Comparison of ENCODE assay signal across 1 cellular context in genomic region chr2:171159326-171160118, GRCh38.
TF ChIP-seq lines count a peak whose summit lies in the region.

No MANE protein-coding gene starts in this region.

TF ChIP-seq in K562, 482 proteins besides CTCF, POLR2A, EP300 and RAD21 (continued from another document and continues in another):
- TF ChIP-seq, protein P1, sequence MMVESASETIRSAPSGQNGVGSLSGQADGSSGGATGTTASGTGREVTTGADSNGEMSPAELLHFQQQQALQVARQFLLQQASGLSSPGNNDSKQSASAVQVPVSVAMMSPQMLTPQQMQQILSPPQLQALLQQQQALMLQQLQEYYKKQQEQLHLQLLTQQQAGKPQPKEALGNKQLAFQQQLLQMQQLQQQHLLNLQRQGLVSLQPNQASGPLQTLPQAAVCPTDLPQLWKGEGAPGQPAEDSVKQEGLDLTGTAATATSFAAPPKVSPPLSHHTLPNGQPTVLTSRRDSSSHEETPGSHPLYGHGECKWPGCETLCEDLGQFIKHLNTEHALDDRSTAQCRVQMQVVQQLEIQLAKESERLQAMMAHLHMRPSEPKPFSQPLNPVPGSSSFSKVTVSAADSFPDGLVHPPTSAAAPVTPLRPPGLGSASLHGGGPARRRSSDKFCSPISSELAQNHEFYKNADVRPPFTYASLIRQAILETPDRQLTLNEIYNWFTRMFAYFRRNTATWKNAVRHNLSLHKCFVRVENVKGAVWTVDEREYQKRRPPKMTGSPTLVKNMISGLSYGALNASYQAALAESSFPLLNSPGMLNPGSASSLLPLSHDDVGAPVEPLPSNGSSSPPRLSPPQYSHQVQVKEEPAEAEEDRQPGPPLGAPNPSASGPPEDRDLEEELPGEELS (CRISPR knock-in tag; IDR thresholded peaks at IDR 0.05; ENCODE audit: borderline replicate concordance), result no peak
- TF ChIP-seq C11orf30 (IDR thresholded peaks at IDR 0.05; ENCODE audit: low read depth), result no peak
- TF ChIP-seq NFIX (CRISPR knock-in tag; IDR thresholded peaks at IDR 0.05; ENCODE audit: low read depth), result no peak
- TF ChIP-seq, protein P2, sequence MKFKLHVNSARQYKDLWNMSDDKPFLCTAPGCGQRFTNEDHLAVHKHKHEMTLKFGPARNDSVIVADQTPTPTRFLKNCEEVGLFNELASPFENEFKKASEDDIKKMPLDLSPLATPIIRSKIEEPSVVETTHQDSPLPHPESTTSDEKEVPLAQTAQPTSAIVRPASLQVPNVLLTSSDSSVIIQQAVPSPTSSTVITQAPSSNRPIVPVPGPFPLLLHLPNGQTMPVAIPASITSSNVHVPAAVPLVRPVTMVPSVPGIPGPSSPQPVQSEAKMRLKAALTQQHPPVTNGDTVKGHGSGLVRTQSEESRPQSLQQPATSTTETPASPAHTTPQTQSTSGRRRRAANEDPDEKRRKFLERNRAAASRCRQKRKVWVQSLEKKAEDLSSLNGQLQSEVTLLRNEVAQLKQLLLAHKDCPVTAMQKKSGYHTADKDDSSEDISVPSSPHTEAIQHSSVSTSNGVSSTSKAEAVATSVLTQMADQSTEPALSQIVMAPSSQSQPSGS (CRISPR knock-in tag; IDR thresholded peaks at IDR 0.05), result no peak
- 0 out of 2 replicates have a peak, but pooled peaks have one; percentile 36 for TF ChIP-seq SIN3B (IDR thresholded peaks at IDR 0.05; ENCODE audit: low read depth)
- TF ChIP-seq ZNF133 (CRISPR knock-in tag; IDR thresholded peaks at IDR 0.05), result no peak
- TF ChIP-seq MAZ (CRISPR knock-in tag; conservative IDR thresholded peaks at IDR 0.05 in 1 of 2, IDR thresholded peaks at IDR 0.05 in 1 of 2), result peak; percentile 35 to 44
- TF ChIP-seq ZFPM2 (CRISPR knock-in tag; IDR thresholded peaks at IDR 0.05), result no peak
- no peak for TF ChIP-seq ZC3H4 (CRISPR knock-in tag; IDR thresholded peaks at IDR 0.05; ENCODE audit: borderline replicate concordance)
- TF ChIP-seq GABPA (tag; conservative IDR thresholded peaks at IDR 0.05; ENCODE audit: low read depth), result no peak
- TF ChIP-seq, protein P3, sequence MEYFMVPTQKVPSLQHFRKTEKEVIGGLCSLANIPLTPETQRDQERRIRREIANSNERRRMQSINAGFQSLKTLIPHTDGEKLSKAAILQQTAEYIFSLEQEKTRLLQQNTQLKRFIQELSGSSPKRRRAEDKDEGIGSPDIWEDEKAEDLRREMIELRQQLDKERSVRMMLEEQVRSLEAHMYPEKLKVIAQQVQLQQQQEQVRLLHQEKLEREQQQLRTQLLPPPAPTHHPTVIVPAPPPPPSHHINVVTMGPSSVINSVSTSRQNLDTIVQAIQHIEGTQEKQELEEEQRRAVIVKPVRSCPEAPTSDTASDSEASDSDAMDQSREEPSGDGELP (CRISPR knock-in tag; IDR thresholded peaks at IDR 0.05; ENCODE audit: borderline replicate concordance), result no peak
- TF ChIP-seq, protein P4, sequence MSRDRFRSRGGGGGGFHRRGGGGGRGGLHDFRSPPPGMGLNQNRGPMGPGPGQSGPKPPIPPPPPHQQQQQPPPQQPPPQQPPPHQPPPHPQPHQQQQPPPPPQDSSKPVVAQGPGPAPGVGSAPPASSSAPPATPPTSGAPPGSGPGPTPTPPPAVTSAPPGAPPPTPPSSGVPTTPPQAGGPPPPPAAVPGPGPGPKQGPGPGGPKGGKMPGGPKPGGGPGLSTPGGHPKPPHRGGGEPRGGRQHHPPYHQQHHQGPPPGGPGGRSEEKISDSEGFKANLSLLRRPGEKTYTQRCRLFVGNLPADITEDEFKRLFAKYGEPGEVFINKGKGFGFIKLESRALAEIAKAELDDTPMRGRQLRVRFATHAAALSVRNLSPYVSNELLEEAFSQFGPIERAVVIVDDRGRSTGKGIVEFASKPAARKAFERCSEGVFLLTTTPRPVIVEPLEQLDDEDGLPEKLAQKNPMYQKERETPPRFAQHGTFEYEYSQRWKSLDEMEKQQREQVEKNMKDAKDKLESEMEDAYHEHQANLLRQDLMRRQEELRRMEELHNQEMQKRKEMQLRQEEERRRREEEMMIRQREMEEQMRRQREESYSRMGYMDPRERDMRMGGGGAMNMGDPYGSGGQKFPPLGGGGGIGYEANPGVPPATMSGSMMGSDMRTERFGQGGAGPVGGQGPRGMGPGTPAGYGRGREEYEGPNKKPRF (IDR thresholded peaks at IDR 0.05; ENCODE audit: low read depth, low read length), result no peak
- TF ChIP-seq PRPF4 (IDR thresholded peaks at IDR 0.05; ENCODE audit: insufficient read depth, low read depth, low read length, poor library complexity, severe bottlenecking), result no peak
- no peak for TF ChIP-seq ZNF785 (CRISPR knock-in tag; IDR thresholded peaks at IDR 0.05)
- TF ChIP-seq MBD1 (CRISPR knock-in tag; IDR thresholded peaks at IDR 0.05), result no peak
- no peak for TF ChIP-seq TAL1 (IDR thresholded peaks at IDR 0.05)
- no peak for TF ChIP-seq HCFC1 (IDR thresholded peaks at IDR 0.05; ENCODE audit: low read depth, low read length)
- no peak for TF ChIP-seq ZNF431 (CRISPR knock-in tag; IDR thresholded peaks at IDR 0.05)
- TF ChIP-seq RREB1 (CRISPR knock-in tag; IDR thresholded peaks at IDR 0.05), result no peak
- TF ChIP-seq BRD4 (IDR thresholded peaks at IDR 0.05), result peak; percentile 39; the same call in 1 of the 2 replicates
- no peak for TF ChIP-seq PTTG1 (tag; IDR thresholded peaks at IDR 0.05; ENCODE audit: low read depth)
- TF ChIP-seq ZNF551 (CRISPR knock-in tag; IDR thresholded peaks at IDR 0.05), result no peak
- TF ChIP-seq MBD2 (IDR thresholded peaks at IDR 0.05; ENCODE audit: borderline replicate concordance, low read depth), result no peak
- no peak for TF ChIP-seq POLR3G (IDR thresholded peaks at IDR 0.05; ENCODE audit: extremely low read depth, insufficient read length, insufficient replicate concordance)
- TF ChIP-seq, protein P5, sequence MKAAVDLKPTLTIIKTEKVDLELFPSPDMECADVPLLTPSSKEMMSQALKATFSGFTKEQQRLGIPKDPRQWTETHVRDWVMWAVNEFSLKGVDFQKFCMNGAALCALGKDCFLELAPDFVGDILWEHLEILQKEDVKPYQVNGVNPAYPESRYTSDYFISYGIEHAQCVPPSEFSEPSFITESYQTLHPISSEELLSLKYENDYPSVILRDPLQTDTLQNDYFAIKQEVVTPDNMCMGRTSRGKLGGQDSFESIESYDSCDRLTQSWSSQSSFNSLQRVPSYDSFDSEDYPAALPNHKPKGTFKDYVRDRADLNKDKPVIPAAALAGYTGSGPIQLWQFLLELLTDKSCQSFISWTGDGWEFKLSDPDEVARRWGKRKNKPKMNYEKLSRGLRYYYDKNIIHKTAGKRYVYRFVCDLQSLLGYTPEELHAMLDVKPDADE (conservative IDR thresholded peaks at IDR 0.05; ENCODE audit: control insufficient read depth, low read depth, low read length), result 0 out of 2 replicates have a peak, but pooled peaks have one; percentile 13
- TF ChIP-seq YBX1 (IDR thresholded peaks at IDR 0.05), result no peak
- no peak for TF ChIP-seq WHSC1 (IDR thresholded peaks at IDR 0.05; ENCODE audit: low read length)
- TF ChIP-seq, protein P6, sequence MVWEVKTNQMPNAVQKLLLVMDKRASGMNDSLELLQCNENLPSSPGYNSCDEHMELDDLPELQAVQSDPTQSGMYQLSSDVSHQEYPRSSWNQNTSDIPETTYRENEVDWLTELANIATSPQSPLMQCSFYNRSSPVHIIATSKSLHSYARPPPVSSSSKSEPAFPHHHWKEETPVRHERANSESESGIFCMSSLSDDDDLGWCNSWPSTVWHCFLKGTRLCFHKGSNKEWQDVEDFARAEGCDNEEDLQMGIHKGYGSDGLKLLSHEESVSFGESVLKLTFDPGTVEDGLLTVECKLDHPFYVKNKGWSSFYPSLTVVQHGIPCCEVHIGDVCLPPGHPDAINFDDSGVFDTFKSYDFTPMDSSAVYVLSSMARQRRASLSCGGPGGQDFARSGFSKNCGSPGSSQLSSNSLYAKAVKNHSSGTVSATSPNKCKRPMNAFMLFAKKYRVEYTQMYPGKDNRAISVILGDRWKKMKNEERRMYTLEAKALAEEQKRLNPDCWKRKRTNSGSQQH (CRISPR knock-in tag; IDR thresholded peaks at IDR 0.05), result no peak
- no peak for TF ChIP-seq ZNF589 (CRISPR knock-in tag; IDR thresholded peaks at IDR 0.05; ENCODE audit: low read depth)
- TF ChIP-seq RNF219 (CRISPR knock-in tag; IDR thresholded peaks at IDR 0.05), result no peak
- 0 out of 2 replicates have a peak, but pooled peaks have one; percentile 1 for TF ChIP-seq ETV5 (CRISPR knock-in tag; IDR thresholded peaks at IDR 0.05; ENCODE audit: low read depth)
- TF ChIP-seq ZNF41 (CRISPR knock-in tag; conservative IDR thresholded peaks at IDR 0.05), result no peak
- TF ChIP-seq, protein P7, sequence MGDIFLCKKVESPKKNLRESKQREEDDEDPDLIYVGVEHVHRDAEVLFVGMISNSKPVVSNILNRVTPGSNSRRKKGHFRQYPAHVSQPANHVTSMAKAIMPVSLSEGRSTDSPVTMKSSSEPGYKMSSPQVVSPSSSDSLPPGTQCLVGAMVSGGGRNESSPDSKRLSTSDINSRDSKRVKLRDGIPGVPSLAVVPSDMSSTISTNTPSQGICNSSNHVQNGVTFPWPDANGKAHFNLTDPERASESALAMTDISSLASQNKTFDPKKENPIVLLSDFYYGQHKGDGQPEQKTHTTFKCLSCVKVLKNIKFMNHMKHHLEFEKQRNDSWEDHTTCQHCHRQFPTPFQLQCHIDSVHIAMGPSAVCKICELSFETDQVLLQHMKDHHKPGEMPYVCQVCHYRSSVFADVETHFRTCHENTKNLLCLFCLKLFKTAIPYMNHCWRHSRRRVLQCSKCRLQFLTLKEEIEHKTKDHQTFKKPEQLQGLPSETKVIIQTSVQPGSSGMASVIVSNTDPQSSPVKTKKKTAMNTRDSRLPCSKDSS (IDR thresholded peaks at IDR 0.05; ENCODE audit: low read depth, partially characterized antibody), result no peak
- no peak for TF ChIP-seq MTF1 (CRISPR knock-in tag; IDR thresholded peaks at IDR 0.05; ENCODE audit: borderline replicate concordance)
- no peak for TF ChIP-seq SP2 (IDR thresholded peaks at IDR 0.05; ENCODE audit: extremely low read depth, low read depth, low read length, poor library complexity, severe bottlenecking)
- no peak for TF ChIP-seq CCAR2 (IDR thresholded peaks at IDR 0.05; ENCODE audit: low read depth, low read length)
- TF ChIP-seq RUNX1 (IDR thresholded peaks at IDR 0.05; ENCODE audit: low read depth), result no peak
- TF ChIP-seq ZNF224 (CRISPR knock-in tag; IDR thresholded peaks at IDR 0.05), result no peak
- no peak for TF ChIP-seq ZNF263 (CRISPR knock-in tag; IDR thresholded peaks at IDR 0.05; ENCODE audit: borderline replicate concordance)
- TF ChIP-seq SREBF2 (CRISPR knock-in tag; IDR thresholded peaks at IDR 0.05), result no peak
- TF ChIP-seq DDX20 (tag; IDR thresholded peaks at IDR 0.05; ENCODE audit: low read depth), result no peak
- no peak for TF ChIP-seq ADNP (tag; IDR thresholded peaks at IDR 0.05)
- peak; percentile 88 for TF ChIP-seq BRD9 (IDR thresholded peaks at IDR 0.05; ENCODE audit: low read depth, partially characterized antibody)
